14 cellular contexts compared by ENCODE assay signal in genomic region chr20:62733250-62733842, GRCh38. TPM values are rescaled to one million over a fixed set of nuclear protein-coding genes. Genes with fewer than 3 reads are reported as not detected.
DNase-seq lines count a peak whose midpoint lies in the region; ATAC-seq and TF ChIP-seq lines count a peak whose summit lies in the region.
"Had no signal": no experiment of that assay in that cellular context is flagged by ENCODE, and none has a peak within 500 bp of the region (broad histone marks: within the 10 kb centered on the region; RNA-seq: fewer than 3 reads in every experiment).

No MANE protein-coding gene starts in this region.

- H3K4me1 Mint-ChIP-seq in activated T-cell treated with anti-CD3 and anti-CD28 coated beads, Interleukin-2, amount 50 U/mL, for 24 hours (ENCODE audit: low read depth) = peaks cover 18% of the 10 kb centered on the region

- no peaks in the 10 kb centered on the region for H3K36me3 ChIP-seq in neural cell (ENCODE audit: insufficient read depth, low read length)
- H3K36me3 ChIP-seq: BE2C, SJCRH30 had no signal

- H3K4me3 ChIP-seq in neural cell (ENCODE audit: low read length) = peak overlapping the region; percentile 35
- H3K4me3 ChIP-seq: SJCRH30 had no signal

- no peaks in the 10 kb centered on the region for H3K36me3 Mint-ChIP-seq in activated T-cell treated with anti-CD3 and anti-CD28 coated beads, Interleukin-2, amount 50 U/mL, for 24 hours (ENCODE audit: low read depth)

- TF ChIP-seq CTCF in RWPE1 (conservative IDR thresholded peaks at IDR 0.05; ENCODE audit: low read depth) = no peak
- TF ChIP-seq CTCF in neural cell (IDR thresholded peaks at IDR 0.05; ENCODE audit: poor library complexity, severe bottlenecking) = no peak

- no peaks in the 10 kb centered on the region for H3K9me2 ChIP-seq in neural cell (ENCODE audit: insufficient read depth, low read length)

- H3K27ac ChIP-seq in RWPE1 (peak overlapping the region; percentile 5; the same call in 1 of the 2 replicates), neural cell (ENCODE audit: low read length) (peak overlapping the region; percentile 39)
- H3K27ac ChIP-seq: SJCRH30 had no signal

- no peak overlapping the region for H3K27ac Mint-ChIP-seq in activated T-cell treated with anti-CD3 and anti-CD28 coated beads, Interleukin-2, amount 50 U/mL, for 24 hours

- H3K9ac ChIP-seq in neural cell (ENCODE audit: low read length) = no peak overlapping the region

- H3K27me3 Mint-ChIP-seq in activated T-cell treated with anti-CD3 and anti-CD28 coated beads, Interleukin-2, amount 50 U/mL, for 24 hours = no peaks in the 10 kb centered on the region

- H3K9me3 Mint-ChIP-seq in activated T-cell treated with anti-CD3 and anti-CD28 coated beads, Interleukin-2, amount 50 U/mL, for 24 hours = no peaks in the 10 kb centered on the region

- ATAC-seq in left ventricle myocardium superior (no peak), left cardiac atrium (no peak), HG03457 (IDR thresholded peaks at IDR 0.05; ENCODE audit: unreplicated experiment) (no peak)

- no peaks in the 10 kb centered on the region for H3F3A ChIP-seq in neural cell (ENCODE audit: insufficient read depth, low read length, poor library complexity, severe bottlenecking)

- intact Hi-C loops in left ventricle myocardium superior (cut with micrococcal nuclease) (no loop called here), left cardiac atrium (cut with DNase I) (no loop called here)

- H3K27me3 ChIP-seq in neural cell (ENCODE audit: insufficient read depth, low read depth, low read length) = no peaks in the 10 kb centered on the region
- H3K27me3 ChIP-seq: BE2C had no signal

- no peaks in the 10 kb centered on the region for H4K20me1 ChIP-seq in neural cell (ENCODE audit: insufficient read depth)

- no peak for TF ChIP-seq EP300 in neural cell (conservative IDR thresholded peaks at IDR 0.05; ENCODE audit: poor library complexity, severe bottlenecking)

- no peak for TF ChIP-seq RAD21 in neural cell (conservative IDR thresholded peaks at IDR 0.05)

- CTCF ChIA-PET in RWPE1 (lab: Yijun Ruan, JAX) = interaction anchor here (0.6 to 0.8 kb wide), 3 partner anchors 10 to 333 kb away, joined by 5 to 6 read pairs (median 5); no protein-coding TSS in a partner anchor

- H3K9me3 ChIP-seq in neural cell (ENCODE audit: low read length) = no peaks in the 10 kb centered on the region
- H3K9me3 ChIP-seq: BE2C, SJCRH30 had no signal

- H3K4me2 ChIP-seq in neural cell (ENCODE audit: low read length) = no peak overlapping the region

- DNase-seq in left ventricle myocardium superior (peak; percentile 13), left cardiac atrium (no peak), RWPE1 (ENCODE audit: low spot score) (no peak), Kasumi-1 (lab: John Stamatoyannopoulos, UW) (no peak)
- DNase-seq in activated T-cell treated with anti-CD3 and anti-CD28 coated beads, Interleukin-2, amount 50 U/mL, for 24 hours = no peak
- DNase-seq: GOT3, IMR-90, NCI-H1436, NCI-H2081, NCI-H524, SJCRH30 had no signal

- no peak overlapping the region for H3K4me3 Mint-ChIP-seq in activated T-cell treated with anti-CD3 and anti-CD28 coated beads, Interleukin-2, amount 50 U/mL, for 24 hours

- H2AFZ ChIP-seq in neural cell (ENCODE audit: low read depth, low read length) = no peak overlapping the region

- POLR2A ChIA-PET in RWPE1 (lab: Yijun Ruan, JAX; ENCODE audit: low non-redundant PET) = no interaction called here

- H3K79me2 ChIP-seq in neural cell (replicated peaks; ENCODE audit: insufficient read depth, low read length) = no peaks in the 10 kb centered on the region

TF ChIP-seq in neural cell, 6 proteins besides CTCF, POLR2A, EP300 and RAD21:
- no peak for TF ChIP-seq SMC3 (conservative IDR thresholded peaks at IDR 0.05; ENCODE audit: poor library complexity)
- no peak for TF ChIP-seq REST (IDR thresholded peaks at IDR 0.05; ENCODE audit: borderline replicate concordance)
- no peak for TF ChIP-seq TAF1 (IDR thresholded peaks at IDR 0.05; ENCODE audit: low read depth)
- no peak for TF ChIP-seq POLR2AphosphoS5 (IDR thresholded peaks at IDR 0.05)
- no peak for TF ChIP-seq EZH2 (IDR thresholded peaks at IDR 0.05; ENCODE audit: borderline replicate concordance, insufficient read depth, low read length, poor library complexity, severe bottlenecking)
- no peak for TF ChIP-seq MXI1 (conservative IDR thresholded peaks at IDR 0.05; ENCODE audit: poor library complexity, severe bottlenecking)

RNA-seq across cellular contexts. Expression of gene NTSR1, which starts 24.7 kb away (rescaled TPM):
- total RNA-seq in left ventricle myocardium superior (not detected), left cardiac atrium (not detected)
- 0.05 and 0.22 TPM in 2 replicates for polyA plus RNA-seq in neural cell
- polyA minus RNA-seq in neural cell = not detected in 2 replicates
